In genomic region chr5:142611154-142611553, GRCh38 we compare ENCODE assay signal across 8 cellular contexts.
DNase-seq lines count a peak whose midpoint lies in the region; ATAC-seq and TF ChIP-seq lines count a peak whose summit lies in the region.

No MANE protein-coding gene starts in this region.

- in situ Hi-C loops in ACHN (cut with HindIII; ENCODE audit: low pct_ligation_motif_present, low pct_unique_long_range_greater_than_20kb, low sequenced_read_pairs) = no loop called here

- no peaks in the 10 kb centered on the region for H3K4me1 Mint-ChIP-seq in activated CD4-positive, alpha-beta memory T cell treated with anti-CD3 and anti-CD28 coated beads, Interleukin-2, amount 10 ng/mL, durations not matched to agents 7 days and 5 days
- H3K4me1 Mint-ChIP-seq in mesothelial cell of epicardium = peaks cover 3% of the 10 kb centered on the region

- no peak overlapping the region for H3K27ac Mint-ChIP-seq in activated CD4-positive, alpha-beta memory T cell treated with anti-CD3 and anti-CD28 coated beads, Interleukin-2, amount 10 ng/mL, durations not matched to agents 7 days and 5 days
- no peak overlapping the region for H3K27ac Mint-ChIP-seq in mesothelial cell of epicardium

- CTCF ChIA-PET in activated CD4-positive, alpha-beta memory T cell treated with anti-CD3 and anti-CD28 coated beads, Interleukin-2, amount 10 ng/mL, durations not matched to agents 7 days and 5 days (lab: Charles Lee) = interaction anchor here (1.4 to 3.7 kb wide), 4 partner anchors 11 to 102 kb away, joined by 3 to 26 read pairs (median 4); no protein-coding TSS in a partner anchor

- peak; percentile 63 for TF ChIP-seq CTCF in mesothelial cell of epicardium (IDR thresholded peaks at IDR 0.05; ENCODE audit: unreplicated experiment)

- no peaks in the 10 kb centered on the region for H3K36me3 Mint-ChIP-seq in activated CD4-positive, alpha-beta memory T cell treated with anti-CD3 and anti-CD28 coated beads, Interleukin-2, amount 10 ng/mL, durations not matched to agents 7 days and 5 days (ENCODE audit: low read depth)
- H3K36me3 Mint-ChIP-seq in mesothelial cell of epicardium = no peaks in the 10 kb centered on the region

- ATAC-seq in GM18520 (IDR thresholded peaks at IDR 0.05; ENCODE audit: unreplicated experiment) (peak; percentile 85), HG03103 (IDR thresholded peaks at IDR 0.05; ENCODE audit: low read depth, unreplicated experiment) (peak; percentile 96)

- POLR2A ChIA-PET in activated CD4-positive, alpha-beta memory T cell treated with anti-CD3 and anti-CD28 coated beads, Interleukin-2, amount 10 ng/mL, durations not matched to agents 7 days and 5 days (lab: Charles Lee) = no interaction called here

- peak; percentile 57 for DNase-seq in ACHN
- DNase-seq in NCI-H774 (lab: John Stamatoyannopoulos, UW) = peak; percentile 29
- DNase-seq in activated CD4-positive, alpha-beta memory T cell treated with anti-CD3 and anti-CD28 coated beads, Interleukin-2, amount 10 ng/mL, durations not matched to agents 7 days and 5 days = peak; percentile 74
- DNase-seq in effector CD8-positive, alpha-beta T cell (lab: John Stamatoyannopoulos, UW) = peak; percentile 33
- peak in 1 of 2 experiments; percentile 76 for DNase-seq in mesothelial cell of epicardium (ENCODE audit: low spot score in 2 of 2, unreplicated experiment in 2 of 2)
- peak; percentile 50 for DNase-seq in stimulated activated CD8-positive, alpha-beta memory T cell treated with anti-CD3 and anti-CD28 coated beads, Interleukin-7, amount 100 ng/mL, for 24 hours (ENCODE audit: low read depth)

- H3K27me3 Mint-ChIP-seq in activated CD4-positive, alpha-beta memory T cell treated with anti-CD3 and anti-CD28 coated beads, Interleukin-2, amount 10 ng/mL, durations not matched to agents 7 days and 5 days = peaks cover 24% of the 10 kb centered on the region
- H3K27me3 Mint-ChIP-seq in mesothelial cell of epicardium (ENCODE audit: low read depth) = peaks cover 2% of the 10 kb centered on the region

- no peaks in the 10 kb centered on the region for H3K9me3 Mint-ChIP-seq in activated CD4-positive, alpha-beta memory T cell treated with anti-CD3 and anti-CD28 coated beads, Interleukin-2, amount 10 ng/mL, durations not matched to agents 7 days and 5 days
- no peaks in the 10 kb centered on the region for H3K9me3 Mint-ChIP-seq in mesothelial cell of epicardium

- H3K4me3 Mint-ChIP-seq in activated CD4-positive, alpha-beta memory T cell treated with anti-CD3 and anti-CD28 coated beads, Interleukin-2, amount 10 ng/mL, durations not matched to agents 7 days and 5 days = no peak overlapping the region
- H3K4me3 Mint-ChIP-seq in mesothelial cell of epicardium = no peak overlapping the region
